ENCODE assay signal across 8 cellular contexts in the genomic region with DNA sequence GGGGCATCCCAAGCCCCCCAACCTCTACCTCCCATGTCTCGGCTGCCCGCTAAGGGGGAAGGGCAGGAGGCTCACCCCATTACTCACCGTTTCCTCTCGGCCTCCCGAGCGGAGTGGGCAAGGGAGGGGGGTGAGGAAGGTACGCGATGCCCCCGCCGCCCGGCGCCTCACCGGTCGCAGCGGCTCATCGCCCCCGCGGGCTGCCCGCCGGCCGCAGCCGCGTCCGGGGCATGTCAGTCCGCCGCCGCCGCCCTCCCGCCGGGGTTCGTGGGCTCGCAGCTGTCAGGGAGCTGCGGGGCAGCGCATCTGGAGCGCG. TPM values are rescaled to one million over a fixed set of nuclear protein-coding genes. Genes with fewer than 3 reads are reported as not detected.
A peak's percentile ranks its signal among the peaks of the same experiment; 100 is the strongest.
DNase-seq lines count a peak whose midpoint lies in the region; ATAC-seq and TF ChIP-seq lines count a peak whose summit lies in the region.

No MANE protein-coding gene starts in this region.

- no peak for TF ChIP-seq CTCF in tibial nerve (IDR thresholded peaks at IDR 0.05)

- peak overlapping the region; percentile 27 for H3K27ac Mint-ChIP-seq in activated naive CD8-positive, alpha-beta T cell treated with anti-CD3 and anti-CD28 coated beads for 36 hours

- H3K4me3 ChIP-seq in tibial nerve = peak overlapping the region; percentile 21 to 55 (median 39)

- no peaks in the 10 kb centered on the region for H3K9me3 ChIP-seq in tibial nerve

- peak overlapping the region; percentile 85 for H3K4me3 Mint-ChIP-seq in activated naive CD8-positive, alpha-beta T cell treated with anti-CD3 and anti-CD28 coated beads for 36 hours

- TF ChIP-seq EP300 in tibial nerve (IDR thresholded peaks at IDR 0.05) = no peak

- H3K4me1 ChIP-seq in tibial nerve = peaks cover 0 to 34% (median 11%) of the 10 kb centered on the region in 4 donors

- peaks cover 8% of the 10 kb centered on the region for H3K36me3 Mint-ChIP-seq in activated naive CD8-positive, alpha-beta T cell treated with anti-CD3 and anti-CD28 coated beads for 36 hours

- H3K36me3 ChIP-seq in tibial nerve = no peaks in the 10 kb centered on the region

- 0 to 8% methylated on average over 2 to 18 of the region's 36 CpGs for WGBS in tibial nerve, 2 donors

- ATAC-seq in HG02642 (IDR thresholded peaks at IDR 0.05; ENCODE audit: poor library complexity, unreplicated experiment) (peak; percentile 21), GM19035 (IDR thresholded peaks at IDR 0.05; ENCODE audit: unreplicated experiment) (no peak), GM18520 (IDR thresholded peaks at IDR 0.05; ENCODE audit: unreplicated experiment) (no peak)

- no peak for TF ChIP-seq POLR2A in tibial nerve (IDR thresholded peaks at IDR 0.05)

- H3K4me1 Mint-ChIP-seq in activated naive CD8-positive, alpha-beta T cell treated with anti-CD3 and anti-CD28 coated beads for 36 hours = peaks cover 19% of the 10 kb centered on the region

- peaks cover 0 to 50% of the 10 kb centered on the region in 2 donors for H3K27me3 ChIP-seq in tibial nerve

- H3K9me3 Mint-ChIP-seq in activated naive CD8-positive, alpha-beta T cell treated with anti-CD3 and anti-CD28 coated beads for 36 hours = peaks cover 2% of the 10 kb centered on the region

- peak; percentile 58 for DNase-seq in Daoy (ENCODE audit: low read depth)
- peak; percentile 47 for DNase-seq in activated naive CD8-positive, alpha-beta T cell treated with anti-CD3 and anti-CD28 coated beads for 36 hours
- peak; percentile 10 for DNase-seq in iris pigment epithelial cell (ENCODE audit: low read depth)
- DNase-seq in tibial nerve (ENCODE audit: low spot score in 2 of 2) = no peak
- DNase-seq in midbrain (lab: John Stamatoyannopoulos, UW) = no peak

- peaks cover 68% of the 10 kb centered on the region for H3K27me3 Mint-ChIP-seq in activated naive CD8-positive, alpha-beta T cell treated with anti-CD3 and anti-CD28 coated beads for 36 hours

- no peak overlapping the region for H3K27ac ChIP-seq in tibial nerve

RNA-seq across cellular contexts. Expression of gene SLC8A3, which starts 0.5 kb away (rescaled TPM):
- total RNA-seq in Daoy (2014; rRNA removed; shearing (Covaris generic)) = 0.40 and 1.9 TPM in 2 replicates
- total RNA-seq in activated naive CD8-positive, alpha-beta T cell treated with anti-CD3 and anti-CD28 coated beads for 36 hours = under 1 TPM; 0.62 to 0.72 TPM
- 1 to 10 TPM in 1 of 4 donors, under 1 TPM in 2, not detected in 1; 0.20 to 1.0 (median 0.22) TPM for total RNA-seq in tibial nerve

Comparison
In these comparisons a context has a peak if more than half of its experiments do, and no peak if none do; other contexts are left out.
1. DNase-seq: peak in Daoy (single experiment), activated naive CD8-positive, alpha-beta T cell treated with anti-CD3 and anti-CD28 coated beads for 36 hours (single experiment) and iris pigment epithelial cell (single experiment); none in tibial nerve (0 of 2) and midbrain (single experiment).